1 cellular context compared by ENCODE assay signal in genomic region chr1:170917373-170917772, GRCh38.
A peak's percentile ranks its signal among the peaks of the same experiment; 100 is the strongest.
TF ChIP-seq lines count a peak whose summit lies in the region.

No MANE protein-coding gene starts in this region.

TF ChIP-seq in HepG2, 621 proteins besides CTCF, POLR2A, EP300 and RAD21:
- TF ChIP-seq ZNF275 (CRISPR knock-in tag; IDR thresholded peaks at IDR 0.05; ENCODE audit: borderline replicate concordance), result no peak
- TF ChIP-seq HNRNPK (IDR thresholded peaks at IDR 0.05; ENCODE audit: low read depth, low read length, poor library complexity, severe bottlenecking), result peak; percentile 55
- TF ChIP-seq HNF4G (IDR thresholded peaks at IDR 0.05; ENCODE audit: borderline replicate concordance, low read depth, low read length), result no peak
- TF ChIP-seq HNF4G (CRISPR knock-in tag; IDR thresholded peaks at IDR 0.05; ENCODE audit: borderline replicate concordance, low read depth), result no peak
TF ChIP-seq in HepG2: peak in this region for 1.
